In genomic region chr1:155981266-155982088, GRCh38 we compare ENCODE assay signal across 8 cellular contexts. TPM values are rescaled to one million over a fixed set of nuclear protein-coding genes. Genes with fewer than 3 reads are reported as not detected.
A peak's percentile ranks its signal among the peaks of the same experiment; 100 is the strongest.
DNase-seq lines count a peak whose midpoint lies in the region; ATAC-seq and FAIRE-seq lines count a peak whose summit lies in the region.

No MANE protein-coding gene starts in this region.

- no peak overlapping the region for H2AFZ ChIP-seq in ACC112 (ENCODE audit: low read length, unreplicated experiment)
- peak overlapping the region; percentile 23 for H2AFZ ChIP-seq in trophoblast cell (ENCODE audit: insufficient read depth, low read length, poor library complexity)

- H3K27ac Mint-ChIP-seq in T-helper 1 cell treated with Interleukin-12 subunit alpha and Interleukin-12 subunit beta and Interleukin-4 antibody, amounts not matched to agents 30 μg/mL and 1 μg/mL, for 36 hours = peak overlapping the region; percentile 86

- no peak overlapping the region for H3K4me2 ChIP-seq in trophoblast cell (ENCODE audit: low read length)

- no peak overlapping the region for H4K8ac ChIP-seq in trophoblast cell (ENCODE audit: low read depth, low read length)

- H3K36me3 ChIP-seq in ACC112 (ENCODE audit: insufficient read depth, low read length) (no peaks in the 10 kb centered on the region), trophoblast cell (ENCODE audit: control insufficient read depth in 1 of 2, insufficient read depth in 2 of 2, low read length in 2 of 2) (no peaks in the 10 kb centered on the region)

- H2AK5ac ChIP-seq in trophoblast cell (ENCODE audit: low read length) = no peak overlapping the region

- H2BK12ac ChIP-seq in trophoblast cell (ENCODE audit: low read length) = peak overlapping the region; percentile 66

- H3K4me3 ChIP-seq in ACC112 (ENCODE audit: low read depth, low read length) (peak overlapping the region; percentile 82), trophoblast cell (ENCODE audit: low read depth, low read length) (no peak overlapping the region)

- no peak overlapping the region for H4K12ac ChIP-seq in trophoblast cell (ENCODE audit: low read depth, low read length)

- no peaks in the 10 kb centered on the region for H3K9me3 ChIP-seq in trophoblast cell (ENCODE audit: insufficient read depth, low read depth, low read length)

- peak overlapping the region; percentile 14 for H2BK120ac ChIP-seq in trophoblast cell (ENCODE audit: insufficient read depth, low read length, poor library complexity)

- H4K91ac ChIP-seq in trophoblast cell (ENCODE audit: low read depth, low read length) = peak overlapping the region; percentile 40

- peaks cover 41% of the 10 kb centered on the region for H3K4me1 Mint-ChIP-seq in T-helper 1 cell treated with Interleukin-12 subunit alpha and Interleukin-12 subunit beta and Interleukin-4 antibody, amounts not matched to agents 30 μg/mL and 1 μg/mL, for 36 hours (ENCODE audit: low read depth)

- peaks cover 31% of the 10 kb centered on the region for H3K79me1 ChIP-seq in trophoblast cell (ENCODE audit: low read length)

- peak overlapping the region; percentile 75 for H3K18ac ChIP-seq in trophoblast cell (ENCODE audit: low read length)

- H2BK5ac ChIP-seq in trophoblast cell (ENCODE audit: low read depth, low read length, poor library complexity) = no peak overlapping the region

- peak overlapping the region; percentile 90 for H3K4me3 Mint-ChIP-seq in T-helper 1 cell treated with Interleukin-12 subunit alpha and Interleukin-12 subunit beta and Interleukin-4 antibody, amounts not matched to agents 30 μg/mL and 1 μg/mL, for 36 hours

- H3K4me1 ChIP-seq in ACC112 (ENCODE audit: control insufficient read depth, insufficient read depth, low read length, unreplicated experiment) = peaks cover 54% of the 10 kb centered on the region
- H3K4me1 ChIP-seq in trophoblast cell (ENCODE audit: control insufficient read depth in 1 of 2, insufficient read depth in 2 of 2, low read length in 2 of 2) = peaks cover 21 to 31% of the 10 kb centered on the region in 2 experiments

- no peaks in the 10 kb centered on the region for H3K9me3 Mint-ChIP-seq in T-helper 1 cell treated with Interleukin-12 subunit alpha and Interleukin-12 subunit beta and Interleukin-4 antibody, amounts not matched to agents 30 μg/mL and 1 μg/mL, for 36 hours

- H3K23ac ChIP-seq in trophoblast cell (ENCODE audit: low read length) = no peak overlapping the region

- ATAC-seq in GM19328 (IDR thresholded peaks at IDR 0.05; ENCODE audit: unreplicated experiment) = no peak
- ATAC-seq in HG02642 (IDR thresholded peaks at IDR 0.05; ENCODE audit: poor library complexity, unreplicated experiment) = no peak

- FAIRE-seq in GM19239 (lab: Jason Lieb, UNC) = peak; percentile 92

- WGBS in trophoblast cell (ENCODE audit: extremely low coverage, insufficient coverage, insufficient read length) = no CpG with 5 or more reads among the region's 6 CpGs

- peak overlapping the region; percentile 62 for H3K9ac ChIP-seq in trophoblast cell (ENCODE audit: low read length)

- no peaks in the 10 kb centered on the region for H3K27me3 ChIP-seq in ACC112 (ENCODE audit: insufficient read depth, low read length)
- H3K27me3 ChIP-seq in trophoblast cell (ENCODE audit: insufficient read depth, low read length) = no peaks in the 10 kb centered on the region

- peaks cover 11% of the 10 kb centered on the region for H3K36me3 Mint-ChIP-seq in T-helper 1 cell treated with Interleukin-12 subunit alpha and Interleukin-12 subunit beta and Interleukin-4 antibody, amounts not matched to agents 30 μg/mL and 1 μg/mL, for 36 hours (ENCODE audit: low read depth)

- H3K4ac ChIP-seq in trophoblast cell (ENCODE audit: low read depth, low read length) = no peak overlapping the region

- H3K27me3 Mint-ChIP-seq in T-helper 1 cell treated with Interleukin-12 subunit alpha and Interleukin-12 subunit beta and Interleukin-4 antibody, amounts not matched to agents 30 μg/mL and 1 μg/mL, for 36 hours (ENCODE audit: low read depth) = no peaks in the 10 kb centered on the region

- no peak overlapping the region for H3K14ac ChIP-seq in trophoblast cell (ENCODE audit: low read length)

- H3K27ac ChIP-seq in ACC112 (ENCODE audit: low read depth, low read length) = peak overlapping the region; percentile 72
- no peak overlapping the region for H3K27ac ChIP-seq in trophoblast cell (ENCODE audit: low read depth, low read length)

- DNase-seq in GM19239 (ENCODE audit: insufficient read length, low spot score) (no peak), epidermal melanocyte (ENCODE audit: insufficient read length, low spot score) (peak; percentile 48), trophoblast cell (peak; percentile 96 to 97), globus pallidus (ENCODE audit: low spot score) (no peak)

- H3K79me2 ChIP-seq in ACC112 (ENCODE audit: control insufficient read depth, insufficient read depth, low read length, unreplicated experiment) (peaks cover 62% of the 10 kb centered on the region), trophoblast cell (ENCODE audit: control insufficient read depth, insufficient read depth, low read length, poor library complexity) (peaks cover 19% of the 10 kb centered on the region)

RNA-seq across cellular contexts. Expression of gene ARHGEF2, which starts 3.1 kb away (rescaled TPM):
- 42.1 and 46.5 TPM in 2 replicates for polyA plus RNA-seq in trophoblast cell (2013)

RNA-seq across cellular contexts. Expression of gene SSR2, which starts 39.3 kb away (rescaled TPM):
- 723 and 747 TPM in 2 replicates for polyA plus RNA-seq in trophoblast cell (2013)

RNA-seq across cellular contexts. Expression of gene RXFP4, which starts 40.0 kb away (rescaled TPM):
- polyA plus RNA-seq in trophoblast cell (2013) = not detected in 2 replicates

RNA-seq across cellular contexts. Expression of gene KHDC4, which starts 47.3 kb away (rescaled TPM):
- 38.9 and 40.5 TPM in 2 replicates for polyA plus RNA-seq in trophoblast cell (2013)

Comparison
In these comparisons a context has a peak if more than half of its experiments do, and no peak if none do; other contexts are left out.
1. DNase-seq: peak in epidermal melanocyte (single experiment) and trophoblast cell (2 of 2); none in GM19239 (single experiment) and globus pallidus (single experiment).